11 cellular contexts compared by ENCODE assay signal in genomic region chr7:107560898-107561516, GRCh38. TPM values are rescaled to one million over a fixed set of nuclear protein-coding genes. Genes with fewer than 3 reads are reported as not detected.
A peak's percentile ranks its signal among the peaks of the same experiment; 100 is the strongest.
DNase-seq lines count a peak whose midpoint lies in the region; ATAC-seq and TF ChIP-seq lines count a peak whose summit lies in the region.
"Had no signal": no experiment of that assay in that cellular context is flagged by ENCODE, and none has a peak within 500 bp of the region (broad histone marks: within the 10 kb centered on the region; RNA-seq: fewer than 3 reads in every experiment).

No MANE protein-coding gene starts in this region.

- peak; percentile 9 for DNase-seq in NOMO-1 treated with DMSO at 0.1 percent for 48 hours (lab: John Stamatoyannopoulos, UW; ENCODE audit: unreplicated experiment)
- no peak for DNase-seq in NOMO-1 treated with dmso at 0.1 percent for 144 hours (lab: John Stamatoyannopoulos, UW; ENCODE audit: unreplicated experiment)
- no peak for DNase-seq in Panc1 (ENCODE audit: low read depth, low spot score)
- DNase-seq in central memory CD4-positive, alpha-beta T cell = peak; percentile 75
- no peak for DNase-seq in osteocyte (ENCODE audit: extremely low spot score, unreplicated experiment)
- no peak for DNase-seq in inferior parietal cortex (ENCODE audit: extremely low spot score)
- DNase-seq in COR-L47 (lab: John Stamatoyannopoulos, UW) = no peak
- DNase-seq: 8988T, colonic mucosa, NCI-H1092 treated with DMSO at 0.1 percent for 48 hours had no signal

- H3K9me3 Mint-ChIP-seq in osteocyte (ENCODE audit: unreplicated experiment) = no peaks in the 10 kb centered on the region

- no peak for ATAC-seq in Panc1
- no peak for ATAC-seq in GM19351 (IDR thresholded peaks at IDR 0.05; ENCODE audit: unreplicated experiment)

- H3K27me3 ChIP-seq in Panc1 (ENCODE audit: control insufficient read depth, insufficient read depth, low read length) = no peaks in the 10 kb centered on the region
- H3K27me3 ChIP-seq: colonic mucosa had no signal

- in situ Hi-C loops in Panc1 (cut with HindIII; ENCODE audit: low pct_unique_long_range_greater_than_20kb, low sequenced_read_pairs) = no loop called here

- peaks cover 30% of the 10 kb centered on the region for H3K4me1 ChIP-seq in Panc1 (ENCODE audit: control insufficient read depth, insufficient read depth, low read length)
- H3K4me1 ChIP-seq: colonic mucosa had no signal

- H3K4me3 ChIP-seq in Panc1 (ENCODE audit: low read depth in 2 of 2, low read length in 2 of 2) = peak overlapping the region; percentile 87 to 97
- H3K4me3 ChIP-seq: colonic mucosa had no signal

- peak overlapping the region; percentile 64; the same call in 1 of the 2 replicates for H3K27ac ChIP-seq in Panc1 (ENCODE audit: low read length)
- H3K27ac ChIP-seq: colonic mucosa had no signal

- H3K27ac Mint-ChIP-seq in osteocyte (ENCODE audit: unreplicated experiment) = peak overlapping the region; percentile 12

- TF ChIP-seq CTCF in Panc1 (IDR thresholded peaks at IDR 0.05) (no peak), osteocyte (IDR thresholded peaks at IDR 0.05) (no peak)

- BruUV-seq in Panc1 (replicated peaks; lab: Mats Ljungman, UMichigan) = no TSS peak

- CTCF ChIA-PET in Panc1 (lab: Charles Lee) = no interaction called here

- intact Hi-C loops in Panc1 (cut with micrococcal nuclease; ENCODE audit: unreplicated experiment) = no loop called here

- POLR2A ChIA-PET in Panc1 (lab: Charles Lee) = interaction anchor here (0.5 kb wide), 1 partner anchor 106 kb away, joined by 3 read pairs; no protein-coding TSS in a partner anchor

- H3K4me1 Mint-ChIP-seq in osteocyte (ENCODE audit: unreplicated experiment) = peaks cover 38% of the 10 kb centered on the region

- H3K9me3 ChIP-seq in Panc1 (ENCODE audit: control insufficient read depth, insufficient read depth, low read depth, low read length) = no peaks in the 10 kb centered on the region
- H3K9me3 ChIP-seq: colonic mucosa had no signal

- peaks cover 18% of the 10 kb centered on the region for H3K36me3 Mint-ChIP-seq in osteocyte (ENCODE audit: unreplicated experiment)

- H3K36me3 ChIP-seq in Panc1 (ENCODE audit: control insufficient read depth, insufficient read depth, low read length) = peaks cover 5% of the 10 kb centered on the region

- H3K27me3 Mint-ChIP-seq in osteocyte (ENCODE audit: unreplicated experiment) = no peaks in the 10 kb centered on the region

- peak overlapping the region; percentile 61 for H3K4me3 Mint-ChIP-seq in osteocyte (ENCODE audit: unreplicated experiment)

RNA-seq across cellular contexts. Expression of gene COG5, which starts 2.7 kb away (rescaled TPM):
- total RNA-seq in Panc1 (2021; ENCODE audit: unreplicated experiment) = 29.1 TPM
- 10.5 TPM for polyA plus RNA-seq in Panc1 (2012; ENCODE audit: insufficient read length)
- 44.7 and 47.0 TPM in 2 replicates for total RNA-seq in osteocyte

RNA-seq across cellular contexts. Expression of gene DUS4L, which starts 2.8 kb away (rescaled TPM):
- 9.1 TPM for total RNA-seq in Panc1 (2021; ENCODE audit: unreplicated experiment)
- 3.7 TPM for polyA plus RNA-seq in Panc1 (2012; ENCODE audit: insufficient read length)
- 7.9 and 9.1 TPM in 2 replicates for total RNA-seq in osteocyte

RNA-seq across cellular contexts. Expression of gene BCAP29, which starts 19.0 kb away (rescaled TPM):
- total RNA-seq in Panc1 (2021; ENCODE audit: unreplicated experiment) (71.7 TPM), osteocyte (59.5 and 62.5 TPM in 2 replicates)
- 38.3 TPM for polyA plus RNA-seq in Panc1 (2012; ENCODE audit: insufficient read length)

Comparison
In these comparisons a context has a peak if more than half of its experiments do, and no peak if none do; other contexts are left out.
1. DNase-seq: peak in NOMO-1 treated with DMSO at 0.1 percent for 48 hours (single experiment) and central memory CD4-positive, alpha-beta T cell (single experiment); none in NOMO-1 treated with dmso at 0.1 percent for 144 hours (single experiment), Panc1 (single experiment), osteocyte (single experiment), inferior parietal cortex (single experiment) and COR-L47 (single experiment).